Comparison of ENCODE assay signal across 10 cellular contexts in genomic region chr2:172101008-172101706, GRCh38. TPM values are rescaled to one million over a fixed set of nuclear protein-coding genes. Genes with fewer than 3 reads are reported as not detected.
DNase-seq lines count a peak whose midpoint lies in the region; ATAC-seq, FAIRE-seq and TF ChIP-seq lines count a peak whose summit lies in the region.
"Had no signal": no experiment of that assay in that cellular context is flagged by ENCODE, and none has a peak within 500 bp of the region (broad histone marks: within the 10 kb centered on the region; RNA-seq: fewer than 3 reads in every experiment).

No MANE protein-coding gene starts in this region.

- peaks cover 48% of the 10 kb centered on the region for H3K4me1 Mint-ChIP-seq in neural crest cell

- TF ChIP-seq POLR2A in GM12878 (IDR thresholded peaks at IDR 0.05; ENCODE audit: low read depth, low read length), result no peak

- POLR2A ChIA-PET in GM12878 (lab: Charles Lee), result no interaction called here
- POLR2A ChIA-PET in PC-9 (lab: Charles Lee; ENCODE audit: unreplicated experiment), result no interaction called here

- no peaks in the 10 kb centered on the region for H3K9me2 ChIP-seq in PC-9 (ENCODE audit: insufficient read depth)

- ATAC-seq in GM12878, result no peak
- no peak for ATAC-seq in HG03039 (IDR thresholded peaks at IDR 0.05; ENCODE audit: unreplicated experiment)

- SMC1A ChIA-PET in GM12878 (lab: Charles Lee; ENCODE audit: uncharacterized antibody, unreplicated experiment), result interaction anchor here (7.0 kb wide), 1 partner anchor 397 kb away, joined by 111 read pairs; no protein-coding TSS in a partner anchor

- H3K27me3 ChIP-seq in HUES6 (ENCODE audit: control insufficient read depth, insufficient read depth, low read length), result peaks cover 99% of the 10 kb centered on the region
- H3K27me3 ChIP-seq in GM12878 (replicated peaks in 1 of 2; ENCODE audit: control insufficient read depth in 2 of 2, insufficient read depth in 2 of 2, low read length in 1 of 2), result peaks cover 32 to 45% of the 10 kb centered on the region in 2 experiments
- H3K27me3 ChIP-seq in PC-9 (ENCODE audit: insufficient read depth, low read depth), result no peaks in the 10 kb centered on the region

- no peak overlapping the region for H3K27ac ChIP-seq in HUES6 (ENCODE audit: low read depth, low read length)
- no peak overlapping the region for H3K27ac ChIP-seq in GM12878 (ENCODE audit: control insufficient read depth, insufficient read depth)
- no peak overlapping the region for H3K27ac ChIP-seq in PC-9
- H3K27ac ChIP-seq: esophagus squamous epithelium had no signal

- peaks cover 40% of the 10 kb centered on the region for H3F3A ChIP-seq in PC-9 (ENCODE audit: insufficient read depth, low read depth)

- RAD21 ChIA-PET in GM12878 (lab: Charles Lee; ENCODE audit: unreplicated experiment), result no interaction called here

- no peaks in the 10 kb centered on the region for H3K9me3 Mint-ChIP-seq in neural crest cell

- FAIRE-seq in GM12878 (lab: Jason Lieb, UNC), result no peak

- H2AFZ ChIP-seq in GM12878 (ENCODE audit: control insufficient read depth, low read depth, low read length) (no peak overlapping the region), PC-9 (no peak overlapping the region)

- no peak for TF ChIP-seq RAD21 in GM12878 (IDR thresholded peaks at IDR 0.05; ENCODE audit: insufficient read depth, low read depth, low read length)

- H3K4me3 Mint-ChIP-seq in neural crest cell, result peak overlapping the region; percentile 90

- DNase-seq in DMS 273 (lab: John Stamatoyannopoulos, UW; ENCODE audit: unreplicated experiment) (peak; percentile 64), DMS 273 treated with DMSO at 0.1 percent for 48 hours (lab: John Stamatoyannopoulos, UW) (no peak), GM12878 (ENCODE audit: low read depth, low spot score) (no peak), neural crest cell (ENCODE audit: low read depth, low spot score) (peak; percentile 10), ureter (ENCODE audit: low spot score) (no peak), PC-9 (no peak)
- DNase-seq: esophagus squamous epithelium; stimulated activated CD4-positive, alpha-beta T cell treated with anti-CD3 and anti-CD28 coated beads, Interleukin-12 subunit alpha, Interleukin-12 subunit beta, amount 100 ng/mL, for 4 hours had no signal

- WGBS in GM12878 (ENCODE audit: insufficient coverage, insufficient replicate concordance, low lambda C conversion rate, missing lambda C conversion rate), result 11% methylated on average over 41 of the region's 41 CpGs

- BruUV-seq in GM12878 (replicated peaks; lab: Mats Ljungman, UMichigan), result no TSS peak
- no TSS peak for BruUV-seq in PC-9 (replicated peaks; lab: Mats Ljungman, UMichigan)

- H3K36me3 Mint-ChIP-seq in neural crest cell (ENCODE audit: low read depth), result peaks cover 4% of the 10 kb centered on the region

- peak overlapping the region; percentile 64 for H3K27ac Mint-ChIP-seq in neural crest cell (ENCODE audit: unreplicated experiment)

- H3K4me3 ChIP-seq in HUES6 (ENCODE audit: low read depth, low read length) (peak overlapping the region; percentile 67), GM12878 (peak overlapping the region; percentile 56; the same call in 1 of the 2 replicates), PC-9 (no peak overlapping the region)

- H3K9ac ChIP-seq in HUES6 (ENCODE audit: low read length) (peak overlapping the region; percentile 54), GM12878 (ENCODE audit: control insufficient read depth, insufficient read depth, low read length) (no peak overlapping the region)

- H3K4me2 ChIP-seq in GM12878 (ENCODE audit: control insufficient read depth, insufficient read depth) (peak overlapping the region; percentile 88), PC-9 (no peak overlapping the region)

- peaks cover 51% of the 10 kb centered on the region for H3K4me1 ChIP-seq in HUES6 (ENCODE audit: control insufficient read depth, insufficient read depth, low read length)
- H3K4me1 ChIP-seq in GM12878 (ENCODE audit: control insufficient read depth, insufficient read depth, low read length), result peaks cover 33% of the 10 kb centered on the region
- peaks cover 40% of the 10 kb centered on the region for H3K4me1 ChIP-seq in PC-9 (replicated peaks; ENCODE audit: insufficient read depth)

- H3K36me3 ChIP-seq in HUES6 (ENCODE audit: control insufficient read depth, insufficient read depth, low read length), result no peaks in the 10 kb centered on the region
- no peaks in the 10 kb centered on the region for H3K36me3 ChIP-seq in GM12878 (ENCODE audit: control insufficient read depth in 2 of 2, insufficient read depth in 2 of 2, low read length in 1 of 2)
- H3K36me3 ChIP-seq in PC-9 (ENCODE audit: low read depth), result no peaks in the 10 kb centered on the region
- H3K36me3 ChIP-seq: esophagus squamous epithelium had no signal

- intact Hi-C loops in GM12878 (cut with micrococcal nuclease; ENCODE audit: unreplicated experiment), result loop anchor here (5.0 to 10.0 kb wide), 2 partner anchors 104 to 146 kb away; partner anchors contain the start of gene METAP1D
- intact Hi-C loops in PC-9 (cut with micrococcal nuclease; ENCODE audit: unreplicated experiment), result loop anchor here (10.0 kb wide), 2 partner anchors 666 to 1126 kb away; partner anchors contain the start of genes DCAF17 and METTL8

- TF ChIP-seq CTCF in GM12878 (IDR thresholded peaks at IDR 0.05 in 2 of 3, conservative IDR thresholded peaks at IDR 0.05 in 1 of 3; ENCODE audit: control insufficient read depth in 2 of 3, extremely low read depth in 1 of 3, insufficient read depth in 1 of 3, low read depth in 3 of 3, low read length in 3 of 3) (no peak), neural crest cell (conservative IDR thresholded peaks at IDR 0.05) (no peak), PC-9 (conservative IDR thresholded peaks at IDR 0.05) (no peak)

- CTCF ChIA-PET in GM12878 (lab: Yijun Ruan, JAX) (interaction anchor here (1.0 to 9.9 kb wide), 4 partner anchors 41 to 398 kb away, joined by 3 to 212 read pairs (median 8); no protein-coding TSS in a partner anchor), PC-9 (lab: Charles Lee) (interaction anchor here (0.5 kb wide), 1 partner anchor 25 kb away, joined by 3 read pairs; no protein-coding TSS in a partner anchor)

- TF ChIP-seq EP300 in GM12878 (IDR thresholded peaks at IDR 0.05; ENCODE audit: borderline replicate concordance in 1 of 2, control insufficient read depth in 1 of 2, low read depth in 2 of 2, low read length in 2 of 2), result no peak

- H3K79me2 ChIP-seq in GM12878 (ENCODE audit: control insufficient read depth, insufficient read depth, low read length), result no peaks in the 10 kb centered on the region
- H3K79me2 ChIP-seq in PC-9 (ENCODE audit: low read depth), result no peaks in the 10 kb centered on the region

- H4K20me1 ChIP-seq in GM12878 (ENCODE audit: control insufficient read depth, insufficient read depth), result no peaks in the 10 kb centered on the region
- H4K20me1 ChIP-seq in PC-9 (ENCODE audit: insufficient read depth), result no peaks in the 10 kb centered on the region

- peaks cover 96% of the 10 kb centered on the region for H3K27me3 Mint-ChIP-seq in neural crest cell (ENCODE audit: low read depth)

- H3K9me3 ChIP-seq in HUES6 (ENCODE audit: control insufficient read depth, insufficient read depth, low read depth, low read length) (no peaks in the 10 kb centered on the region), GM12878 (replicated peaks; ENCODE audit: control insufficient read depth, insufficient read depth, low read length) (no peaks in the 10 kb centered on the region), PC-9 (ENCODE audit: insufficient read depth, low read depth) (no peaks in the 10 kb centered on the region)
- H3K9me3 ChIP-seq: esophagus squamous epithelium had no signal

- in situ Hi-C loops in GM12878 (cut with MboI), result loop anchor here (10.0 to 25.0 kb wide), 3 partner anchors 289 to 1126 kb away; no protein-coding TSS in a partner anchor

TF ChIP-seq in GM12878, 131 proteins besides CTCF, POLR2A, EP300 and RAD21 (continues in another document):
- no peak for TF ChIP-seq MTA3 (IDR thresholded peaks at IDR 0.05; ENCODE audit: borderline replicate concordance, low read length)

RNA-seq across cellular contexts. Expression of gene DLX2, which starts 1.5 kb away (rescaled TPM):
- total RNA-seq in GM12878 (2013; cell fraction: nucleolus; rRNA removed), result not detected in 2 replicates
- total RNA-seq in GM12878 (2014; rRNA removed), result not detected in 2 replicates
- total RNA-seq in GM12878 (2014; rRNA removed; fragmentation: Illumina TruSeq; extraction: Trizol), result not detected in 2 replicates
- not detected in 2 replicates for total RNA-seq in GM12878 (2021)
- polyA plus RNA-seq in GM12878 (2011; ENCODE audit: low read depth), result not detected
- not detected in 2 replicates for polyA plus RNA-seq in GM12878 (2011; rRNA removed)
- not detected in 2 replicates for polyA plus RNA-seq in GM12878 (2011; cell fraction: cytosol; rRNA removed)
- not detected in 2 replicates for polyA plus RNA-seq in GM12878 (2011; cell fraction: nucleus; rRNA removed)
- 0.08 and 0.10 TPM in 2 replicates for polyA plus RNA-seq in GM12878 (2012)
- polyA plus RNA-seq in GM12878 (2014; fragmentation: Illumina TruSeq; extraction: Trizol), result 0.03 TPM in 1 of 2 replicates, not detected in the other
- not detected for polyA plus RNA-seq in GM12878 (2014; fragmentation: Nextera tagmentation; extraction: Ambion mirVana)
- polyA plus RNA-seq in GM12878 (2014; rRNA removed), result not detected in 2 replicates
- not detected for polyA plus RNA-seq in GM12878 (2016; fragmentation: Nextera tagmentation; extraction: Ambion mirVana)
- polyA minus RNA-seq in GM12878 (2011; rRNA and poly(A)+ RNA removed), result not detected in 2 replicates
- polyA minus RNA-seq in GM12878 (2011; cell fraction: cytosol; rRNA and poly(A)+ RNA removed), result not detected in 2 replicates
- polyA minus RNA-seq in GM12878 (2011; cell fraction: nucleus; rRNA and poly(A)+ RNA removed), result not detected in 2 replicates
- total RNA-seq in neural crest cell, result 21.1 and 22.6 TPM in 2 replicates
- total RNA-seq in ureter, result not detected
- 0.65 and 0.76 TPM in 2 replicates for total RNA-seq in PC-9 (2021)
- total RNA-seq: esophagus squamous epithelium had no signal

RNA-seq across cellular contexts. Expression of gene DLX1, which starts 15.8 kb away (rescaled TPM):
- total RNA-seq in GM12878 (2013; cell fraction: nucleolus; rRNA removed), result not detected in 2 replicates
- total RNA-seq in GM12878 (2014; rRNA removed), result not detected in 2 replicates
- not detected in 2 replicates for total RNA-seq in GM12878 (2014; rRNA removed; fragmentation: Illumina TruSeq; extraction: Trizol)
- not detected in 2 replicates for total RNA-seq in GM12878 (2021)
- not detected for polyA plus RNA-seq in GM12878 (2011; ENCODE audit: low read depth)
- not detected in 2 replicates for polyA plus RNA-seq in GM12878 (2011; rRNA removed)
- polyA plus RNA-seq in GM12878 (2011; cell fraction: cytosol; rRNA removed), result not detected in 2 replicates
- 0.18 TPM in 1 of 2 replicates, not detected in the other for polyA plus RNA-seq in GM12878 (2011; cell fraction: nucleus; rRNA removed)
- 0.08 and 0.24 TPM in 2 replicates for polyA plus RNA-seq in GM12878 (2012)
- 0.06 TPM in 1 of 2 replicates, not detected in the other for polyA plus RNA-seq in GM12878 (2014; fragmentation: Illumina TruSeq; extraction: Trizol)
- polyA plus RNA-seq in GM12878 (2014; fragmentation: Nextera tagmentation; extraction: Ambion mirVana), result not detected
- not detected in 2 replicates for polyA plus RNA-seq in GM12878 (2014; rRNA removed)
- not detected for polyA plus RNA-seq in GM12878 (2016; fragmentation: Nextera tagmentation; extraction: Ambion mirVana)
- polyA minus RNA-seq in GM12878 (2011; rRNA and poly(A)+ RNA removed), result not detected in 2 replicates
- not detected in 2 replicates for polyA minus RNA-seq in GM12878 (2011; cell fraction: cytosol; rRNA and poly(A)+ RNA removed)
- not detected in 2 replicates for polyA minus RNA-seq in GM12878 (2011; cell fraction: nucleus; rRNA and poly(A)+ RNA removed)
- total RNA-seq in neural crest cell, result 48.9 and 51.5 TPM in 2 replicates
- not detected for total RNA-seq in ureter
- total RNA-seq in PC-9 (2021), result 0.87 TPM in 1 of 2 replicates, not detected in the other
- total RNA-seq: esophagus squamous epithelium had no signal

Comparison
In these comparisons a context has a peak if more than half of its experiments do, and no peak if none do; other contexts are left out.
1. DNase-seq: peak in DMS 273 (single experiment) and neural crest cell (single experiment); none in DMS 273 treated with DMSO at 0.1 percent for 48 hours (single experiment), GM12878 (single experiment), ureter (single experiment) and PC-9 (0 of 2).
2. RNA of gene DLX2, which starts 1.5 kb away (total RNA-seq): 21.1 to 22.6 TPM in neural crest cell; 0.65 to 0.76 TPM in PC-9, not detected in GM12878 and not detected in ureter (single experiment); every median in the first group is over 10 times any median in the second.
3. RNA of gene DLX1, which starts 15.8 kb away (total RNA-seq): 48.9 to 51.5 TPM in neural crest cell; 0.87 TPM in PC-9, not detected in GM12878 and not detected in ureter (single experiment); every median in the first group is over 10 times any median in the second.